9 cellular contexts compared by ENCODE assay signal in genomic region chr11:102177974-102178631, GRCh38.
DNase-seq lines count a peak whose midpoint lies in the region; ATAC-seq, FAIRE-seq and TF ChIP-seq lines count a peak whose summit lies in the region.
"Had no signal": no experiment of that assay in that cellular context is flagged by ENCODE, and none has a peak within 500 bp of the region (broad histone marks: within the 10 kb centered on the region; RNA-seq: fewer than 3 reads in every experiment).

No MANE protein-coding gene starts in this region.

- H3K9me3 ChIP-seq in A549 (no peaks in the 10 kb centered on the region), breast epithelium (no peaks in the 10 kb centered on the region)

- ATAC-seq in A549 (peak; percentile 89 to 98), GM19463 (IDR thresholded peaks at IDR 0.05; ENCODE audit: unreplicated experiment) (no peak), HG02870 (IDR thresholded peaks at IDR 0.05; ENCODE audit: unreplicated experiment) (no peak)

- no peaks in the 10 kb centered on the region for H3K36me3 ChIP-seq in breast epithelium

- H3K27me3 ChIP-seq in breast epithelium: no peaks in the 10 kb centered on the region

- TF ChIP-seq EP300 in A549 (IDR thresholded peaks at IDR 0.05) (peak; percentile 19 to 43; a peak in 1 of 5 replicates), Ishikawa (IDR thresholded peaks at IDR 0.05; ENCODE audit: borderline replicate concordance) (no peak)

- intact Hi-C loops in breast epithelium (cut with DNase I; ENCODE audit: low total_unique reads): loop anchor here (10.0 kb wide), 1 partner anchor 73 kb away; no protein-coding TSS in a partner anchor

- DNase-seq in A549 (ENCODE audit: low read depth in 1 of 2, low spot score in 1 of 2): peak; percentile 78 to 85
- peak in 1 of 2 donors; percentile 39 for DNase-seq in breast epithelium (ENCODE audit: low spot score in 2 of 2)
- peak; percentile 71 to 91 for DNase-seq in lung microvascular endothelial cell (ENCODE audit: low read depth in 2 of 2)
- DNase-seq in GM10266 (ENCODE audit: extremely low spot score): no peak
- DNase-seq in NCI-H2029 treated with DMSO at 0.1 percent for 48 hours (lab: John Stamatoyannopoulos, UW): no peak
- DNase-seq: stimulated activated CD4-positive, alpha-beta T cell treated with anti-CD3 and anti-CD28 coated beads, Interleukin-4, amount 100 ng/mL, for 1 hour had no signal

- H3K27ac ChIP-seq in A549 (peak overlapping the region; percentile 78 to 80), breast epithelium (peak overlapping the region; percentile 87 to 90)

- CTCF ChIA-PET in A549 (lab: Yijun Ruan, JAX): no interaction called here

- POLR2A ChIA-PET in A549 (lab: Yijun Ruan, JAX): no interaction called here

- H3K4me1 ChIP-seq in A549: peaks cover 26% of the 10 kb centered on the region
- no peaks in the 10 kb centered on the region for H3K4me1 ChIP-seq in breast epithelium

- TF ChIP-seq CTCF in A549 (IDR thresholded peaks at IDR 0.05) (no peak), breast epithelium (IDR thresholded peaks at IDR 0.05) (no peak), GM10266 (IDR thresholded peaks at IDR 0.05; ENCODE audit: control insufficient read depth, insufficient read depth, low read depth, missing control alignments) (no peak)

- H3K4me2 ChIP-seq in A549: peak overlapping the region; percentile 78

- TF ChIP-seq RAD21 in A549 (conservative IDR thresholded peaks at IDR 0.05 in 1 of 2, IDR thresholded peaks at IDR 0.05 in 1 of 2) (peak in 1 of 2 experiments; percentile 25; a peak in 1 of 5 replicates), Ishikawa (IDR thresholded peaks at IDR 0.05; ENCODE audit: low read depth) (no peak)

- H3K4me3 ChIP-seq in A549 (no peak overlapping the region; the same call in 1 of the 3 replicates), breast epithelium (peak overlapping the region in 1 of 3 donors; percentile 16)

- TF ChIP-seq POLR2A in A549 (IDR thresholded peaks at IDR 0.05; ENCODE audit: low read length): no peak
- no peak for TF ChIP-seq POLR2A in breast epithelium (IDR thresholded peaks at IDR 0.05)

- WGBS in A549 (ENCODE audit: missing lambda C conversion rate): 4% methylated on average over 4 of the region's 4 CpGs

- no peak for FAIRE-seq in A549 (lab: Jason Lieb, UNC)

TF ChIP-seq in A549, 52 proteins besides CTCF, POLR2A, EP300 and RAD21 (continues in another document):
- TF ChIP-seq BHLHE40 (IDR thresholded peaks at IDR 0.05; ENCODE audit: low read depth, low read length) (no peak), TFCP2L1 (CRISPR knock-in tag; IDR thresholded peaks at IDR 0.05) (no peak), SMC3 (IDR thresholded peaks at IDR 0.05) (no peak), EHMT2 (IDR thresholded peaks at IDR 0.05; ENCODE audit: low read depth) (no peak), JUNB (IDR thresholded peaks at IDR 0.05) (peak; percentile 83), USF2 (IDR thresholded peaks at IDR 0.05) (no peak), ZSCAN20 (CRISPR knock-in tag; IDR thresholded peaks at IDR 0.05) (no peak), RCOR1 (IDR thresholded peaks at IDR 0.05; ENCODE audit: low read depth, low read length) (no peak), CEBPB (IDR thresholded peaks at IDR 0.05) (peak; percentile 87 to 89), JUN (IDR thresholded peaks at IDR 0.05) (peak; percentile 42 to 50; a peak in 2 of 5 replicates), FOSL2 (IDR thresholded peaks at IDR 0.05) (peak; percentile 82), FOSL2 (CRISPR knock-in tag; IDR thresholded peaks at IDR 0.05) (peak; percentile 98), FOSB (CRISPR knock-in tag; IDR thresholded peaks at IDR 0.05) (no peak), ZFP36 (IDR thresholded peaks at IDR 0.05; ENCODE audit: borderline replicate concordance, partially characterized antibody) (no peak), HOXA7 (CRISPR knock-in tag; IDR thresholded peaks at IDR 0.05) (no peak), HDAC2 (IDR thresholded peaks at IDR 0.05) (no peak), KDM1A (IDR thresholded peaks at IDR 0.05; ENCODE audit: low read depth) (0 out of 2 replicates have a peak, but pooled peaks have one; percentile 66), ZNF302 (CRISPR knock-in tag; IDR thresholded peaks at IDR 0.05) (no peak), NPAS2 (CRISPR knock-in tag; IDR thresholded peaks at IDR 0.05; ENCODE audit: borderline replicate concordance) (no peak), PHF8 (IDR thresholded peaks at IDR 0.05; ENCODE audit: borderline replicate concordance, low read depth) (no peak), FOXS1 (CRISPR knock-in tag; IDR thresholded peaks at IDR 0.05) (no peak)

TF ChIP-seq in Ishikawa, 13 proteins besides CTCF, POLR2A, EP300 and RAD21:
- TF ChIP-seq TEAD4 (IDR thresholded peaks at IDR 0.05) (no peak), FOXM1 (IDR thresholded peaks at IDR 0.05; ENCODE audit: borderline replicate concordance, low read depth) (peak; percentile 75; the same call in 1 of the 2 replicates), USF1 (IDR thresholded peaks at IDR 0.05) (no peak), CEBPB (IDR thresholded peaks at IDR 0.05) (peak; percentile 51; the same call in 1 of the 2 replicates), REST (IDR thresholded peaks at IDR 0.05; ENCODE audit: low read depth) (no peak)
TF ChIP-seq in Ishikawa: peak in this region for 2.

Comparison
In these comparisons a context has a peak if more than half of its experiments do, and no peak if none do; other contexts are left out.
1. ATAC-seq: peak in A549 (2 of 2); none in GM19463 (single experiment) and HG02870 (single experiment).
2. DNase-seq: peak in A549 (2 of 2) and lung microvascular endothelial cell (2 of 2); none in GM10266 (single experiment) and NCI-H2029 treated with DMSO at 0.1 percent for 48 hours (single experiment).